Comparison of ENCODE assay signal across 23 cellular contexts in the genomic region with DNA sequence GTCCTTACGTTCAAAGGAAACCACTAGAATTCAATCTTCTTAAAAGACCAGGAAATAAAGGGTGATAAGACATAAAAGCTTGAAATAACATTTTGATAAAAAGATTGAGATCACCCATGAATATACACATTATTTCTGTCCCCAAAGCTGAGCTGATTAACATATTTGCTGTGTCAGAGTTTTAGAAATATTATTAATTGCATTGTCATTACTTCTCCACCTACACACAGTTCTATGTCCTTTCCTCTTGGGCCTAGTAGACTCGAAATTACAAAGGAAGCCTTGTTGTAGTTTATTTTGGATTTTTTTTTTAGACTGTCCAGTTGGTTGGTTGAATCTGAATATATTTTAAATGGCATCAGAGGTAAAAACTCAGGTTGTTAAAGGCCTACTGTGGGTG.
"Had no signal": no experiment of that assay in that cellular context is flagged by ENCODE, and none has a peak within 500 bp of the region (broad histone marks: within the 10 kb centered on the region; RNA-seq: fewer than 3 reads in every experiment).

No MANE protein-coding gene starts in this region.

- H3K9me3 ChIP-seq: adrenal gland, Peyer's patch, SJSA1 had no signal

- FAIRE-seq: bronchial epithelial cell had no signal

- H3K36me3 ChIP-seq: adrenal gland, Peyer's patch, SJSA1 had no signal

- ATAC-seq: activated CD4-positive, CD25-positive, alpha-beta regulatory T cell treated with anti-CD3 and anti-CD28 coated beads, Interleukin-2, amount 50 U/mL, for 24 hours; activated CD8-positive, alpha-beta T cell treated with anti-CD3 and anti-CD28 coated beads for 36 hours; activated T-cell treated with anti-CD3 and anti-CD28 coated beads, Interleukin-2, amount 50 U/mL, for 72 hours; SK-N-SH treated with all-trans-retinoic acid at 6 μM for 48 hours had no signal

- H3K27me3 ChIP-seq: adrenal gland, Peyer's patch, SJSA1 had no signal

- H3K27ac ChIP-seq: adrenal gland, KMS-11, Peyer's patch had no signal

- H3K4me3 ChIP-seq: adrenal gland, Peyer's patch, SJSA1 had no signal

- H3K4me1 ChIP-seq: adrenal gland had no signal

- H3K9ac ChIP-seq: KMS-11 had no signal

- DNase-seq: activated CD4-positive, alpha-beta T cell treated with anti-CD3 and anti-CD28 coated beads for 4 hours; activated CD8-positive, alpha-beta memory T cell treated with anti-CD3 and anti-CD28 coated beads, Interleukin-2, amount 50 U/mL, for 4 hours; activated CD8-positive, alpha-beta T cell treated with anti-CD3 and anti-CD28 coated beads for 36 hours; activated naive CD4-positive, alpha-beta T cell treated with anti-CD3 and anti-CD28 coated beads, Interleukin-2, amount 50 U/mL, for 16 hours; activated naive CD8-positive, alpha-beta T cell treated with anti-CD3 and anti-CD28 coated beads, Interleukin-2, amount 10 ng/mL, durations not matched to agents 7 days and 5 days; activated T-cell treated with anti-CD3 and anti-CD28 coated beads, Interleukin-2, amount 50 U/mL, for 72 hours; adrenal gland; anterior cingulate cortex; MM.1S; NCI-H1105; NCI-H1436; NCI-H1694 treated with DMSO at 0.1 percent for 48 hours; NCI-H2029 treated with DMSO at 0.1 percent for 48 hours; NCI-H446; NCI-H524; Peyer's patch; SHP77; SW 1271 had no signal

- H3K4me2 ChIP-seq: KMS-11 had no signal
